12 cellular contexts compared by ENCODE assay signal in genomic region chrX:119760026-119760902, GRCh38. TPM values are rescaled to one million over a fixed set of nuclear protein-coding genes. Genes with fewer than 3 reads are reported as not detected.
A peak's percentile ranks its signal among the peaks of the same experiment; 100 is the strongest.
DNase-seq lines count a peak whose midpoint lies in the region; ATAC-seq, FAIRE-seq and TF ChIP-seq lines count a peak whose summit lies in the region.
"Had no signal": no experiment of that assay in that cellular context is flagged by ENCODE, and none has a peak within 500 bp of the region (broad histone marks: within the 10 kb centered on the region; RNA-seq: fewer than 3 reads in every experiment).

No MANE protein-coding gene starts in this region.

- no peak for ATAC-seq in left colon
- ATAC-seq in GM19455 (IDR thresholded peaks at IDR 0.05; ENCODE audit: unreplicated experiment): no peak
- no peak for ATAC-seq in GM19035 (IDR thresholded peaks at IDR 0.05; ENCODE audit: unreplicated experiment)

- H3K4me1 Mint-ChIP-seq in CD4-positive, alpha-beta memory T cell: peaks cover 33 to 47% (median 35%) of the 10 kb centered on the region in 4 donors

- no peak overlapping the region for H3K4me3 ChIP-seq in CD4-positive, alpha-beta memory T cell (ENCODE audit: low read length in 2 of 2)
- H3K4me3 ChIP-seq in OCI-LY1 (ENCODE audit: low read depth, low read length, poor library complexity, severe bottlenecking): peak overlapping the region; percentile 74
- peak overlapping the region; percentile 49 for H3K4me3 ChIP-seq in mononuclear cell (ENCODE audit: low read length)

- no peaks in the 10 kb centered on the region for H4K20me1 ChIP-seq in OCI-LY1 (ENCODE audit: insufficient read depth, low read length)

- intact Hi-C loops in CD4-positive, alpha-beta memory T cell (cut with micrococcal nuclease): no loop called here
- intact Hi-C loops in left colon (cut with DNase I, micrococcal nuclease): no loop called here

- H3K4me2 ChIP-seq in OCI-LY1 (ENCODE audit: low read length): peak overlapping the region; percentile 84

- no peak for TF ChIP-seq CTCF in OCI-LY1 (IDR thresholded peaks at IDR 0.05; ENCODE audit: low read length)

- no peaks in the 10 kb centered on the region for H3K36me3 ChIP-seq in CD4-positive, alpha-beta memory T cell (ENCODE audit: insufficient read depth, low read length)
- no peaks in the 10 kb centered on the region for H3K36me3 ChIP-seq in OCI-LY1 (ENCODE audit: insufficient read depth, low read length)
- H3K36me3 ChIP-seq: transverse colon had no signal

- peak overlapping the region in 3 of 7 donors; percentile 41 to 52 (median 43) for H3K27ac Mint-ChIP-seq in CD4-positive, alpha-beta memory T cell
- H3K27ac Mint-ChIP-seq: mesothelial cell of epicardium had no signal

- peak; percentile 94 for FAIRE-seq in GM18507 (lab: Jason Lieb, UNC)

- no peak overlapping the region for H3K27ac ChIP-seq in CD4-positive, alpha-beta memory T cell (ENCODE audit: low read depth, low read length)
- H3K27ac ChIP-seq in OCI-LY1 (ENCODE audit: low read depth, low read length, poor library complexity, severe bottlenecking): peak overlapping the region; percentile 93

- H3K4me3 Mint-ChIP-seq in CD4-positive, alpha-beta memory T cell: peak overlapping the region in 7 of 8 donors; percentile 13 to 62 (median 46)

- no peaks in the 10 kb centered on the region for H3K36me3 Mint-ChIP-seq in CD4-positive, alpha-beta memory T cell
- H3K36me3 Mint-ChIP-seq: mesothelial cell of epicardium had no signal

- POLR2A ChIA-PET in CD4-positive, alpha-beta memory T cell (lab: Charles Lee; ENCODE audit: partially characterized antibody): interaction anchor here (7.4 kb wide), 1 partner anchor 31 kb away, joined by 65 read pairs; the partner anchor contains the start of gene RPL39

- no peak for DNase-seq in CD4-positive, alpha-beta memory T cell
- DNase-seq in GM18507 (ENCODE audit: extremely low spot score, insufficient read length, low read depth) (no peak), left colon (no peak), NCI-H69 (lab: John Stamatoyannopoulos, UW) (no peak)
- DNase-seq: NCI-H1694, transverse colon had no signal

- CTCF ChIA-PET in CD4-positive, alpha-beta memory T cell (lab: Charles Lee; ENCODE audit: partially characterized antibody): interaction anchor here (3.1 kb wide), 1 partner anchor 25 kb away, joined by 25 read pairs; no protein-coding TSS in a partner anchor

- 0 out of 2 replicates have a peak, but pooled peaks cover 6% of the 10 kb centered on the region for H3F3A ChIP-seq in OCI-LY1 (ENCODE audit: insufficient read depth, low read length)

- H3K27me3 ChIP-seq in CD4-positive, alpha-beta memory T cell (ENCODE audit: insufficient read depth, low read length): no peaks in the 10 kb centered on the region
- no peaks in the 10 kb centered on the region for H3K27me3 ChIP-seq in OCI-LY1 (ENCODE audit: insufficient read depth, low read length)
- H3K27me3 ChIP-seq in mononuclear cell (ENCODE audit: insufficient read depth, low read length): no peaks in the 10 kb centered on the region
- H3K27me3 ChIP-seq: transverse colon had no signal

- H2AFZ ChIP-seq in OCI-LY1 (ENCODE audit: low read length): no peak overlapping the region

- peak overlapping the region; percentile 70; the same call in 1 of the 2 replicates for H3K9ac ChIP-seq in OCI-LY1 (ENCODE audit: low read length)

- no peaks in the 10 kb centered on the region for H3K27me3 Mint-ChIP-seq in CD4-positive, alpha-beta memory T cell

- H3K9me3 ChIP-seq in CD4-positive, alpha-beta memory T cell (ENCODE audit: control insufficient read depth in 1 of 2, low read length in 2 of 2): no peaks in the 10 kb centered on the region
- no peaks in the 10 kb centered on the region for H3K9me3 ChIP-seq in OCI-LY1 (ENCODE audit: low read length)
- H3K9me3 ChIP-seq in mononuclear cell (ENCODE audit: low read depth, low read length): no peaks in the 10 kb centered on the region
- H3K9me3 ChIP-seq: transverse colon had no signal

- no peaks in the 10 kb centered on the region for H3K9me2 ChIP-seq in OCI-LY1 (ENCODE audit: low read depth, low read length)

- no peaks in the 10 kb centered on the region for H3K79me2 ChIP-seq in OCI-LY1 (ENCODE audit: insufficient read depth, low read length)

- no peaks in the 10 kb centered on the region for H3K9me3 Mint-ChIP-seq in CD4-positive, alpha-beta memory T cell
- H3K9me3 Mint-ChIP-seq: mesothelial cell of epicardium had no signal

- peaks cover 42% of the 10 kb centered on the region for H3K4me1 ChIP-seq in CD4-positive, alpha-beta memory T cell (ENCODE audit: insufficient read depth, low read length)
- H3K4me1 ChIP-seq in OCI-LY1 (ENCODE audit: insufficient read depth, low read length, severe bottlenecking) (peaks cover 76% of the 10 kb centered on the region), mononuclear cell (ENCODE audit: insufficient read depth, low read length) (peaks cover 61% of the 10 kb centered on the region)

RNA-seq across cellular contexts. Expression of gene SOWAHD, which starts 1.9 kb away (rescaled TPM):
- 1 to 10 TPM; 1.9 to 2.0 TPM for total RNA-seq in CD4-positive, alpha-beta memory T cell
- 1 to 10 TPM in 1 of 2 donors, not detected in 1; 2.6 TPM for polyA plus RNA-seq in CD4-positive, alpha-beta memory T cell
- total RNA-seq in mononuclear cell (0.42 TPM), left colon (1 to 10 TPM; 3.0 to 3.5 TPM)
- total RNA-seq: endothelial cell of umbilical vein, mesothelial cell of epicardium had no signal
- polyA plus RNA-seq: endothelial cell of umbilical vein had no signal

RNA-seq across cellular contexts. Expression of gene RPL39, which starts 31.2 kb away (rescaled TPM):
- 1,000 to 10,000 TPM; 3,907 to 4,108 TPM for total RNA-seq in CD4-positive, alpha-beta memory T cell
- polyA plus RNA-seq in CD4-positive, alpha-beta memory T cell: 1,000 to 10,000 TPM; 3,926 to 4,396 TPM
- 6,218 TPM for total RNA-seq in mononuclear cell
- total RNA-seq in left colon: 1,000 to 10,000 TPM; 1,215 to 1,372 TPM

Comparison
In these comparisons a context has a peak if more than half of its experiments do, and no peak if none do; other contexts are left out.
1. H3K4me3 ChIP-seq: peak in OCI-LY1 (single experiment) and mononuclear cell (single experiment); none in CD4-positive, alpha-beta memory T cell (0 of 2).